Comparison of ENCODE assay signal across 9 cellular contexts in genomic region chr1:27527223-27527856, GRCh38. TPM values are rescaled to one million over a fixed set of nuclear protein-coding genes. Genes with fewer than 3 reads are reported as not detected.
DNase-seq lines count a peak whose midpoint lies in the region; ATAC-seq and TF ChIP-seq lines count a peak whose summit lies in the region.
"Had no signal": no experiment of that assay in that cellular context is flagged by ENCODE, and none has a peak within 500 bp of the region (broad histone marks: within the 10 kb centered on the region; RNA-seq: fewer than 3 reads in every experiment).

No MANE protein-coding gene starts in this region.

- no peaks in the 10 kb centered on the region for H3K79me2 ChIP-seq in SK-N-SH (ENCODE audit: insufficient read depth)

- H3K9me3 ChIP-seq in SK-N-SH, result no peaks in the 10 kb centered on the region
- H3K9me3 ChIP-seq in sigmoid colon, result no peaks in the 10 kb centered on the region
- H3K9me3 ChIP-seq: A549 had no signal

- DNase-seq in SK-N-SH (peak; percentile 80), NCI-H510A (lab: John Stamatoyannopoulos, UW) (peak; percentile 97), hepatic stellate cell (ENCODE audit: low spot score) (peak; percentile 63), sigmoid colon (peak; percentile 93)
- DNase-seq in activated naive CD4-positive, alpha-beta T cell treated with anti-CD3 and anti-CD28 coated beads for 36 hours, result peak; percentile 64

- TF ChIP-seq POLR2A in sigmoid colon (IDR thresholded peaks at IDR 0.05), result no peak

- no peaks in the 10 kb centered on the region for H3K27me3 Mint-ChIP-seq in activated naive CD4-positive, alpha-beta T cell treated with anti-CD3 and anti-CD28 coated beads for 36 hours (ENCODE audit: low read depth)

- no peak overlapping the region for H3K4me2 ChIP-seq in SK-N-SH
- H3K4me2 ChIP-seq: A549 had no signal

- TF ChIP-seq RAD21 in SK-N-SH (IDR thresholded peaks at IDR 0.05; ENCODE audit: low read length), result no peak

- H3K4me3 ChIP-seq in SK-N-SH (ENCODE audit: low read depth in 2 of 2, low read length in 1 of 2), result no peak overlapping the region
- H3K4me3 ChIP-seq in sigmoid colon, result peak overlapping the region; percentile 38 to 53 (median 48)
- H3K4me3 ChIP-seq: A549 had no signal

- no peaks in the 10 kb centered on the region for H3K27me3 ChIP-seq in SK-N-SH (ENCODE audit: insufficient read depth)
- no peaks in the 10 kb centered on the region for H3K27me3 ChIP-seq in sigmoid colon

- TF ChIP-seq CTCF in SK-N-SH (IDR thresholded peaks at IDR 0.05) (no peak), sigmoid colon (IDR thresholded peaks at IDR 0.05) (no peak)

- TF ChIP-seq EP300 in SK-N-SH (IDR thresholded peaks at IDR 0.05; ENCODE audit: borderline replicate concordance in 1 of 2, low read depth in 1 of 2, low read length in 1 of 2) (no peak), sigmoid colon (IDR thresholded peaks at IDR 0.05) (no peak)

- H3K4me1 Mint-ChIP-seq in activated naive CD4-positive, alpha-beta T cell treated with anti-CD3 and anti-CD28 coated beads for 36 hours (ENCODE audit: low read depth), result peaks cover 51% of the 10 kb centered on the region

- H3K9me2 ChIP-seq in SK-N-SH, result no peaks in the 10 kb centered on the region

- no peaks in the 10 kb centered on the region for H3K9me3 Mint-ChIP-seq in activated naive CD4-positive, alpha-beta T cell treated with anti-CD3 and anti-CD28 coated beads for 36 hours

- intact Hi-C loops in activated naive CD4-positive, alpha-beta T cell treated with anti-CD3 and anti-CD28 coated beads for 36 hours (cut with micrococcal nuclease), result loop anchor here (1.0 kb wide), 1 partner anchor 41 kb away; no protein-coding TSS in a partner anchor
- intact Hi-C loops in sigmoid colon (cut with DNase I), result loop anchor here (5.0 kb wide), 1 partner anchor 45 kb away; no protein-coding TSS in a partner anchor

- H3K4me1 ChIP-seq in SK-N-SH (ENCODE audit: control insufficient read depth in 1 of 2, insufficient read depth in 2 of 2, low read depth in 1 of 2, low read length in 1 of 2) (peaks cover 3 to 56% of the 10 kb centered on the region in 2 experiments; a peak in 1 of 4 replicates), sigmoid colon (peaks cover 0 to 75% (median 73%) of the 10 kb centered on the region in 4 donors)

- CTCF ChIA-PET in SK-N-SH (lab: Yijun Ruan, JAX), result interaction anchor here (1.0 to 3.6 kb wide), 5 partner anchors 23 to 134 kb away, joined by 3 to 19 read pairs (median 4); no protein-coding TSS in a partner anchor
- CTCF ChIA-PET in activated naive CD4-positive, alpha-beta T cell treated with anti-CD3 and anti-CD28 coated beads for 36 hours (lab: Charles Lee), result interaction anchor here (1.0 to 5.7 kb wide), 5 partner anchors 11 to 111 kb away, joined by 3 to 42 read pairs (median 5); partner anchors contain the start of gene AHDC1

- no peaks in the 10 kb centered on the region for H3F3A ChIP-seq in SK-N-SH (replicated peaks; ENCODE audit: insufficient read depth)

- peak overlapping the region; percentile 69 for H3K4me3 Mint-ChIP-seq in activated naive CD4-positive, alpha-beta T cell treated with anti-CD3 and anti-CD28 coated beads for 36 hours

- no peak overlapping the region for H2AFZ ChIP-seq in SK-N-SH (ENCODE audit: low read depth)

- WGBS in SK-N-SH (ENCODE audit: low lambda C conversion rate), result 88% methylated on average over 17 of the region's 21 CpGs
- WGBS in sigmoid colon, 2 donors, result 8 to 22% methylated on average over 21 of the region's 21 CpGs

- ATAC-seq in SK-N-SH treated with all-trans-retinoic acid at 6 μM for 48 hours (no peak), GM18907 (IDR thresholded peaks at IDR 0.05; ENCODE audit: unreplicated experiment) (no peak), HG02970 (IDR thresholded peaks at IDR 0.05; ENCODE audit: low FRiP score, unreplicated experiment) (no peak)
- ATAC-seq: A549 had no signal

- H3K36me3 ChIP-seq in SK-N-SH (replicated peaks in 1 of 2; ENCODE audit: control insufficient read depth in 1 of 2, insufficient read depth in 2 of 2, low read length in 1 of 2) (peaks cover 0 to 4% of the 10 kb centered on the region in 2 experiments), sigmoid colon (no peaks in the 10 kb centered on the region)

- H3K27ac ChIP-seq in SK-N-SH (ENCODE audit: low read depth in 2 of 2, low read length in 1 of 2) (no peak overlapping the region; a peak in 1 of 4 replicates), sigmoid colon (peak overlapping the region; percentile 90 to 96 (median 94))

- H4K20me1 ChIP-seq in SK-N-SH (ENCODE audit: insufficient read depth), result no peaks in the 10 kb centered on the region

- H3K9ac ChIP-seq in SK-N-SH, result no peak overlapping the region

- POLR2A ChIA-PET in SK-N-SH (lab: Yijun Ruan, JAX), result interaction anchor here (0.8 to 1.0 kb wide), 2 partner anchors 8 to 9 kb away, joined by 3 to 4 read pairs; no protein-coding TSS in a partner anchor

- H3K36me3 Mint-ChIP-seq in activated naive CD4-positive, alpha-beta T cell treated with anti-CD3 and anti-CD28 coated beads for 36 hours (ENCODE audit: low read depth), result no peaks in the 10 kb centered on the region

- no peak overlapping the region for H3K27ac Mint-ChIP-seq in activated naive CD4-positive, alpha-beta T cell treated with anti-CD3 and anti-CD28 coated beads for 36 hours

TF ChIP-seq in SK-N-SH, 30 proteins besides CTCF, POLR2A, EP300 and RAD21:
- TF ChIP-seq TCF12 (IDR thresholded peaks at IDR 0.05) (no peak), CHD2 (IDR thresholded peaks at IDR 0.05; ENCODE audit: low read length, partially characterized antibody) (no peak), SIN3A (IDR thresholded peaks at IDR 0.05; ENCODE audit: borderline replicate concordance, low read depth, low read length) (no peak), MXI1 (IDR thresholded peaks at IDR 0.05; ENCODE audit: low read depth, low read length) (0 out of 2 replicates have a peak, but pooled peaks have one; percentile 41), FOXJ3 (CRISPR knock-in tag; IDR thresholded peaks at IDR 0.05) (0 out of 2 replicates have a peak, but pooled peaks have one; percentile 9), RXRA (IDR thresholded peaks at IDR 0.05; ENCODE audit: borderline replicate concordance, low read depth) (no peak)

TF ChIP-seq in SK-N-SH treated with all-trans-retinoic acid at 6 μM for 48 hours, 23 proteins besides CTCF, POLR2A, EP300 and RAD21 (continues in another document):
- TF ChIP-seq PPARA (CRISPR knock-in tag; IDR thresholded peaks at IDR 0.05; ENCODE audit: borderline replicate concordance) (no peak), ISL1 (CRISPR knock-in tag; IDR thresholded peaks at IDR 0.05) (no peak), TOX (CRISPR knock-in tag; IDR thresholded peaks at IDR 0.05; ENCODE audit: borderline replicate concordance) (no peak), GLIS3 (CRISPR knock-in tag; IDR thresholded peaks at IDR 0.05) (no peak), BACH2 (CRISPR knock-in tag; IDR thresholded peaks at IDR 0.05; ENCODE audit: borderline replicate concordance) (no peak), ESRRG (CRISPR knock-in tag; IDR thresholded peaks at IDR 0.05) (no peak), ZNF8 (CRISPR knock-in tag; IDR thresholded peaks at IDR 0.05) (no peak), CREB5 (CRISPR knock-in tag; IDR thresholded peaks at IDR 0.05; ENCODE audit: low read depth) (no peak), TCF4 (CRISPR knock-in tag; IDR thresholded peaks at IDR 0.05; ENCODE audit: borderline replicate concordance) (no peak), ZNF565 (CRISPR knock-in tag; conservative IDR thresholded peaks at IDR 0.05; ENCODE audit: low read depth) (no peak), SNAI2 (CRISPR knock-in tag; IDR thresholded peaks at IDR 0.05) (no peak), ZFP3 (CRISPR knock-in tag; IDR thresholded peaks at IDR 0.05) (no peak), ARNTL (CRISPR knock-in tag; IDR thresholded peaks at IDR 0.05; ENCODE audit: borderline replicate concordance, low read depth) (no peak), OSR1 (CRISPR knock-in tag; IDR thresholded peaks at IDR 0.05) (no peak)
- TF ChIP-seq, protein P1, sequence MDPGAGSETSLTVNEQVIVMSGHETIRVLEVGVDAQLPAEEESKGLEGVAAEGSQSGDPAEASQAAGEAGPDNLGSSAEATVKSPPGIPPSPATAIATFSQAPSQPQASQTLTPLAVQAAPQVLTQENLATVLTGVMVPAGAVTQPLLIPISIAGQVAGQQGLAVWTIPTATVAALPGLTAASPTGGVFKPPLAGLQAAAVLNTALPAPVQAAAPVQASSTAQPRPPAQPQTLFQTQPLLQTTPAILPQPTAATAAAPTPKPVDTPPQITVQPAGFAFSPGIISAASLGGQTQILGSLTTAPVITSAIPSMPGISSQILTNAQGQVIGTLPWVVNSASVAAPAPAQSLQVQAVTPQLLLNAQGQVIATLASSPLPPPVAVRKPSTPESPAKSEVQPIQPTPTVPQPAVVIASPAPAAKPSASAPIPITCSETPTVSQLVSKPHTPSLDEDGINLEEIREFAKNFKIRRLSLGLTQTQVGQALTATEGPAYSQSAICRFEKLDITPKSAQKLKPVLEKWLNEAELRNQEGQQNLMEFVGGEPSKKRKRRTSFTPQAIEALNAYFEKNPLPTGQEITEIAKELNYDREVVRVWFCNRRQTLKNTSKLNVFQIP (CRISPR knock-in tag; IDR thresholded peaks at IDR 0.05; ENCODE audit: borderline replicate concordance, low read depth), result no peak

RNA-seq across cellular contexts. Expression of gene WASF2, which starts 37.4 kb away (rescaled TPM):
- polyA plus RNA-seq in SK-N-SH (2012; rRNA removed) (23.0 and 27.1 TPM in 2 replicates), sigmoid colon (10 to 100 TPM; 30.0 to 69.6 (median 30.5) TPM)
- polyA plus RNA-seq in SK-N-SH (2012; cell fraction: cytosol; rRNA removed), result 18.4 and 22.2 TPM in 2 replicates
- 25.1 and 25.5 TPM in 2 replicates for polyA plus RNA-seq in SK-N-SH (2012; cell fraction: nucleus; rRNA removed)
- 100 to 1,000 TPM; 105 to 106 TPM for total RNA-seq in activated naive CD4-positive, alpha-beta T cell treated with anti-CD3 and anti-CD28 coated beads for 36 hours
- total RNA-seq in sigmoid colon, result 10 to 100 TPM; 43.9 to 63.2 (median 59.9) TPM

Comparison
In these comparisons a context has a peak if more than half of its experiments do, and no peak if none do; other contexts are left out.
1. H3K27ac ChIP-seq: peak in sigmoid colon (4 of 4); none in SK-N-SH (0 of 2).
2. H3K4me3 ChIP-seq: peak in sigmoid colon (4 of 4); none in SK-N-SH (0 of 2).
3. Peak in every context shown above with its lines, with median percentiles within 50 percentile points of each other: DNase-seq.